1 cellular context compared by ENCODE assay signal in the genomic region with DNA sequence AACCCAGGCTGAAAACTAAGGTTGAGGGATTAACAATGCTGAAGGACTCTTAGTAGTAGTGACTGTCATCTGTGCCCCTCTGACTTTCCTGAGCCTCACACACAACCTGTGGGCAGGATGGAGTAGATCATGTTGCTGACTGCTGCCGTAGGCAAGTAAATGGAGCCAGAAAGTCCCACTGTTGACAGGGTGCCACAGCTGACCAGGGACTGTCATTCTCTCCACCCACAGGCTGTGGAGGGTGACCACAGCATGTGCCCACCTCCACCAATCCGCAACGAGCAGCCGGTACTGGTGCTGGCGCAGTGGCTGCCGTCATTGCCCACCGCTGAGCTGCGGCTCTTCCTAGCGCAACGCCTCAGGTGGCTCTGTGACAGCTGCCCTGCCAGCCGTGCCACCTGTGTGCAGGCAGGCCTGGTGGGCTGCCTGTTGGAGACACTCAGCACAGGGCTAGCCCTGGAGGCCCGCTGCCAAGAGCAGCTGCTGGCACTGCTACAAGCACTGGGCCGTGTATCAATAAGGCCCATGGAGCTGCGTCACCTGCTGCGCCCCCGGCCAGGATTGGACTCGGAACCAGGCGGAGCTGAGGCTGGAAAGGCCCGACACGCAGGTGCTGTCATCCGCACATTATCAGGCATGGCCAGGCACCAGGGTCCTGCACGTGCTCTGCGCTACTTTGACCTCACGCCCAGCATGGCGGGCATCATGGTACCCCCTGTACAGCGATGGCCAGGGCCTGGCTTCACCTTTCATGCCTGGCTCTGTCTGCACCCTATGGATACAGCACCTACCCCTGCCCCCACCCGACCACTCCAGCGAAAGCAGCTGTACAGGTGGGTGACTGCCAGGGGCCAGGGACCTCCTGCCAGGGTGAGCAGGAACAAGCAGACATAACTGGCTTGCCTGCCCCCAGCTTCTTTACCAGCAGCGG.
TF ChIP-seq lines count a peak whose summit lies in the region.

No MANE protein-coding gene starts in this region.

TF ChIP-seq in SK-N-SH treated with all-trans-retinoic acid at 6 μM for 48 hours, 23 proteins besides CTCF, POLR2A, EP300 and RAD21 (continued from another document):
- TF ChIP-seq BACH2 (CRISPR knock-in tag; IDR thresholded peaks at IDR 0.05; ENCODE audit: borderline replicate concordance), result no peak
